ENCODE assay signal across 8 cellular contexts in genomic region chr2:62665446-62665845, GRCh38.
"Had no signal": no experiment of that assay in that cellular context is flagged by ENCODE, and none has a peak within 500 bp of the region (broad histone marks: within the 10 kb centered on the region; RNA-seq: fewer than 3 reads in every experiment).

No MANE protein-coding gene starts in this region.

- H3K27ac ChIP-seq: parathyroid adenoma had no signal

- DNase-seq: activated T-cell treated with anti-CD3 and anti-CD28 coated beads, Interleukin-2, amount 50 U/mL, for 1 hour; anterior cingulate cortex; endodermal cell; hippocampal formation; retina; stimulated activated CD4-positive, alpha-beta T cell treated with anti-CD3 and anti-CD28 coated beads, Interleukin-4, amount 100 ng/mL, for 4 hours; stimulated activated naive CD8-positive, alpha-beta T cell treated with anti-CD3 and anti-CD28 coated beads, Interleukin-15, amount 100 ng/mL, for 72 hours had no signal

- H3K4me1 ChIP-seq: parathyroid adenoma had no signal

- H3K9ac ChIP-seq: parathyroid adenoma had no signal
